ENCODE assay signal across 1 cellular context in genomic region chr11:33736148-33736809, GRCh38.
TF ChIP-seq lines count a peak whose summit lies in the region.

Gene CD59 (minus strand): TSS chr11:33736423. CDS start chr11:33722445, 13,978 bp downstream.

TF ChIP-seq in K562, 482 proteins besides CTCF, POLR2A, EP300 and RAD21 (continued from another document and continues in another):
- no peak for TF ChIP-seq ZNF280A (IDR thresholded peaks at IDR 0.05; ENCODE audit: low read depth, partially characterized antibody)
- TF ChIP-seq, protein P1, sequence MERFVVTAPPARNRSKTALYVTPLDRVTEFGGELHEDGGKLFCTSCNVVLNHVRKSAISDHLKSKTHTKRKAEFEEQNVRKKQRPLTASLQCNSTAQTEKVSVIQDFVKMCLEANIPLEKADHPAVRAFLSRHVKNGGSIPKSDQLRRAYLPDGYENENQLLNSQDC (CRISPR knock-in tag; IDR thresholded peaks at IDR 0.05): no peak
- no peak; the same call in 1 of the 2 replicates for TF ChIP-seq XRCC5 (IDR thresholded peaks at IDR 0.05; ENCODE audit: low read depth, low read length)
- TF ChIP-seq CTBP1 (IDR thresholded peaks at IDR 0.05; ENCODE audit: borderline replicate concordance): peak; percentile 79
- no peak for TF ChIP-seq PRDM10 (IDR thresholded peaks at IDR 0.05; ENCODE audit: partially characterized antibody)
- no peak for TF ChIP-seq ZFP30 (CRISPR knock-in tag; IDR thresholded peaks at IDR 0.05; ENCODE audit: borderline replicate concordance)
- TF ChIP-seq PATZ1 (CRISPR knock-in tag; IDR thresholded peaks at IDR 0.05; ENCODE audit: borderline replicate concordance): no peak
- TF ChIP-seq SIN3B (IDR thresholded peaks at IDR 0.05; ENCODE audit: low read depth): no peak
- TF ChIP-seq ERF (CRISPR knock-in tag; IDR thresholded peaks at IDR 0.05): no peak
- no peak for TF ChIP-seq MTA2 (IDR thresholded peaks at IDR 0.05; ENCODE audit: low read depth)
- no peak for TF ChIP-seq LCOR (CRISPR knock-in tag; IDR thresholded peaks at IDR 0.05)
- TF ChIP-seq, protein P2, sequence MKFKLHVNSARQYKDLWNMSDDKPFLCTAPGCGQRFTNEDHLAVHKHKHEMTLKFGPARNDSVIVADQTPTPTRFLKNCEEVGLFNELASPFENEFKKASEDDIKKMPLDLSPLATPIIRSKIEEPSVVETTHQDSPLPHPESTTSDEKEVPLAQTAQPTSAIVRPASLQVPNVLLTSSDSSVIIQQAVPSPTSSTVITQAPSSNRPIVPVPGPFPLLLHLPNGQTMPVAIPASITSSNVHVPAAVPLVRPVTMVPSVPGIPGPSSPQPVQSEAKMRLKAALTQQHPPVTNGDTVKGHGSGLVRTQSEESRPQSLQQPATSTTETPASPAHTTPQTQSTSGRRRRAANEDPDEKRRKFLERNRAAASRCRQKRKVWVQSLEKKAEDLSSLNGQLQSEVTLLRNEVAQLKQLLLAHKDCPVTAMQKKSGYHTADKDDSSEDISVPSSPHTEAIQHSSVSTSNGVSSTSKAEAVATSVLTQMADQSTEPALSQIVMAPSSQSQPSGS (CRISPR knock-in tag; IDR thresholded peaks at IDR 0.05): no peak
- no peak for TF ChIP-seq ILK (tag; IDR thresholded peaks at IDR 0.05; ENCODE audit: borderline replicate concordance, low read depth)
- TF ChIP-seq PCBP1 (IDR thresholded peaks at IDR 0.05; ENCODE audit: low read depth, low read length, poor library complexity, severe bottlenecking): peak; percentile 76
- no peak for TF ChIP-seq HIVEP1 (CRISPR knock-in tag; IDR thresholded peaks at IDR 0.05)
- peak in 1 of 2 experiments; percentile 22; a peak in 1 of 4 replicates for TF ChIP-seq SRF (CRISPR knock-in tag; IDR thresholded peaks at IDR 0.05)
- TF ChIP-seq DPF2 (IDR thresholded peaks at IDR 0.05): no peak
- TF ChIP-seq ELF2 (CRISPR knock-in tag; IDR thresholded peaks at IDR 0.05): no peak
- TF ChIP-seq, protein P3, sequence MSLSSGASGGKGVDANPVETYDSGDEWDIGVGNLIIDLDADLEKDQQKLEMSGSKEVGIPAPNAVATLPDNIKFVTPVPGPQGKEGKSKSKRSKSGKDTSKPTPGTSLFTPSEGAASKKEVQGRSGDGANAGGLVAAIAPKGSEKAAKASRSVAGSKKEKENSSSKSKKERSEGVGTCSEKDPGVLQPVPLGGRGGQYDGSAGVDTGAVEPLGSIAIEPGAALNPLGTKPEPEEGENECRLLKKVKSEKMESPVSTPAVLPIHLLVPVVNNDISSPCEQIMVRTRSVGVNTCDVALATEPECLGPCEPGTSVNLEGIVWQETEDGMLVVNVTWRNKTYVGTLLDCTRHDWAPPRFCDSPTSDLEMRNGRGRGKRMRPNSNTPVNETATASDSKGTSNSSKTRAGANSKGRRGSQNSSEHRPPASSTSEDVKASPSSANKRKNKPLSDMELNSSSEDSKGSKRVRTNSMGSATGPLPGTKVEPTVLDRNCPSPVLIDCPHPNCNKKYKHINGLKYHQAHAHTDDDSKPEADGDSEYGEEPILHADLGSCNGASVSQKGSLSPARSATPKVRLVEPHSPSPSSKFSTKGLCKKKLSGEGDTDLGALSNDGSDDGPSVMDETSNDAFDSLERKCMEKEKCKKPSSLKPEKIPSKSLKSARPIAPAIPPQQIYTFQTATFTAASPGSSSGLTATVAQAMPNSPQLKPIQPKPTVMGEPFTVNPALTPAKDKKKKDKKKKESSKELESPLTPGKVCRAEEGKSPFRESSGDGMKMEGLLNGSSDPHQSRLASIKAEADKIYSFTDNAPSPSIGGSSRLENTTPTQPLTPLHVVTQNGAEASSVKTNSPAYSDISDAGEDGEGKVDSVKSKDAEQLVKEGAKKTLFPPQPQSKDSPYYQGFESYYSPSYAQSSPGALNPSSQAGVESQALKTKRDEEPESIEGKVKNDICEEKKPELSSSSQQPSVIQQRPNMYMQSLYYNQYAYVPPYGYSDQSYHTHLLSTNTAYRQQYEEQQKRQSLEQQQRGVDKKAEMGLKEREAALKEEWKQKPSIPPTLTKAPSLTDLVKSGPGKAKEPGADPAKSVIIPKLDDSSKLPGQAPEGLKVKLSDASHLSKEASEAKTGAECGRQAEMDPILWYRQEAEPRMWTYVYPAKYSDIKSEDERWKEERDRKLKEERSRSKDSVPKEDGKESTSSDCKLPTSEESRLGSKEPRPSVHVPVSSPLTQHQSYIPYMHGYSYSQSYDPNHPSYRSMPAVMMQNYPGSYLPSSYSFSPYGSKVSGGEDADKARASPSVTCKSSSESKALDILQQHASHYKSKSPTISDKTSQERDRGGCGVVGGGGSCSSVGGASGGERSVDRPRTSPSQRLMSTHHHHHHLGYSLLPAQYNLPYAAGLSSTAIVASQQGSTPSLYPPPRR (CRISPR knock-in tag; IDR thresholded peaks at IDR 0.05; ENCODE audit: borderline replicate concordance): no peak
- peak; percentile 29; the same call in 1 of the 2 replicates for TF ChIP-seq SOX6 (IDR thresholded peaks at IDR 0.05)
- TF ChIP-seq SMARCB1 (IDR thresholded peaks at IDR 0.05; ENCODE audit: insufficient read length, low read depth): no peak
- TF ChIP-seq, protein P4, sequence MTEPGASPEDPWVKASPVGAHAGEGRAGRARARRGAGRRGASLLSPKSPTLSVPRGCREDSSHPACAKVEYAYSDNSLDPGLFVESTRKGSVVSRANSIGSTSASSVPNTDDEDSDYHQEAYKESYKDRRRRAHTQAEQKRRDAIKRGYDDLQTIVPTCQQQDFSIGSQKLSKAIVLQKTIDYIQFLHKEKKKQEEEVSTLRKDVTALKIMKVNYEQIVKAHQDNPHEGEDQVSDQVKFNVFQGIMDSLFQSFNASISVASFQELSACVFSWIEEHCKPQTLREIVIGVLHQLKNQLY (CRISPR knock-in tag; conservative IDR thresholded peaks at IDR 0.05): no peak
- no peak for TF ChIP-seq RBM34 (IDR thresholded peaks at IDR 0.05; ENCODE audit: borderline replicate concordance, insufficient read depth, low read length)
- TF ChIP-seq ZNF445 (CRISPR knock-in tag; IDR thresholded peaks at IDR 0.05; ENCODE audit: low read depth): no peak
- TF ChIP-seq NFYB (IDR thresholded peaks at IDR 0.05; ENCODE audit: extremely low read depth, insufficient read length): no peak
- no peak for TF ChIP-seq PHB (CRISPR knock-in tag; IDR thresholded peaks at IDR 0.05)
- TF ChIP-seq, protein P5, sequence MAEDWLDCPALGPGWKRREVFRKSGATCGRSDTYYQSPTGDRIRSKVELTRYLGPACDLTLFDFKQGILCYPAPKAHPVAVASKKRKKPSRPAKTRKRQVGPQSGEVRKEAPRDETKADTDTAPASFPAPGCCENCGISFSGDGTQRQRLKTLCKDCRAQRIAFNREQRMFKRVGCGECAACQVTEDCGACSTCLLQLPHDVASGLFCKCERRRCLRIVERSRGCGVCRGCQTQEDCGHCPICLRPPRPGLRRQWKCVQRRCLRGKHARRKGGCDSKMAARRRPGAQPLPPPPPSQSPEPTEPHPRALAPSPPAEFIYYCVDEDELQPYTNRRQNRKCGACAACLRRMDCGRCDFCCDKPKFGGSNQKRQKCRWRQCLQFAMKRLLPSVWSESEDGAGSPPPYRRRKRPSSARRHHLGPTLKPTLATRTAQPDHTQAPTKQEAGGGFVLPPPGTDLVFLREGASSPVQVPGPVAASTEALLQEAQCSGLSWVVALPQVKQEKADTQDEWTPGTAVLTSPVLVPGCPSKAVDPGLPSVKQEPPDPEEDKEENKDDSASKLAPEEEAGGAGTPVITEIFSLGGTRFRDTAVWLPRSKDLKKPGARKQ (CRISPR knock-in tag; IDR thresholded peaks at IDR 0.05): no peak
- TF ChIP-seq RBFOX2 (IDR thresholded peaks at IDR 0.05; ENCODE audit: low read depth, low read length): peak; percentile 87
- TF ChIP-seq KDM5B (IDR thresholded peaks at IDR 0.05; ENCODE audit: insufficient replicate concordance, low read depth, low read length): peak; percentile 74
- no peak for TF ChIP-seq STAT5A (IDR thresholded peaks at IDR 0.05; ENCODE audit: borderline replicate concordance, low read length)
- TF ChIP-seq HDAC3 (IDR thresholded peaks at IDR 0.05; ENCODE audit: borderline replicate concordance, partially characterized antibody): no peak
- TF ChIP-seq YY1 (IDR thresholded peaks at IDR 0.05; ENCODE audit: borderline replicate concordance in 1 of 3, control insufficient read depth in 1 of 3, extremely low read depth in 1 of 3, insufficient read depth in 3 of 3, insufficient read length in 1 of 3, insufficient replicate concordance in 2 of 3, low read depth in 1 of 3, low read length in 2 of 3): peak in 1 of 3 experiments; percentile 54
- TF ChIP-seq PHTF2 (CRISPR knock-in tag; IDR thresholded peaks at IDR 0.05): peak; percentile 31; the same call in 1 of the 2 replicates
- peak; percentile 54; the same call in 1 of the 2 replicates for TF ChIP-seq ZBTB2 (IDR thresholded peaks at IDR 0.05)
- TF ChIP-seq FOXK2 (conservative IDR thresholded peaks at IDR 0.05 in 1 of 2, IDR thresholded peaks at IDR 0.05 in 1 of 2; ENCODE audit: low read depth in 2 of 2): no peak
- no peak for TF ChIP-seq TARDBP (IDR thresholded peaks at IDR 0.05)
- no peak for TF ChIP-seq ZC3H11A (IDR thresholded peaks at IDR 0.05; ENCODE audit: low read depth, low read length)
- no peak for TF ChIP-seq CHCHD3 (CRISPR knock-in tag; IDR thresholded peaks at IDR 0.05)
- TF ChIP-seq E2F3 (CRISPR knock-in tag; IDR thresholded peaks at IDR 0.05): no peak
- TF ChIP-seq L3MBTL2 (IDR thresholded peaks at IDR 0.05): peak; percentile 52
- TF ChIP-seq TFAP4 (CRISPR knock-in tag; IDR thresholded peaks at IDR 0.05; ENCODE audit: borderline replicate concordance): peak; percentile 49; the same call in 1 of the 2 replicates
- TF ChIP-seq SP1 (CRISPR knock-in tag; IDR thresholded peaks at IDR 0.05): peak; percentile 50
- peak; percentile 40; the same call in 1 of the 2 replicates for TF ChIP-seq CREM (IDR thresholded peaks at IDR 0.05; ENCODE audit: low read depth)
- TF ChIP-seq KLF1 (tag; IDR thresholded peaks at IDR 0.05): no peak
